8 cellular contexts compared by ENCODE assay signal in genomic region chr17:45021607-45022287, GRCh38. TPM values are rescaled to one million over a fixed set of nuclear protein-coding genes. Genes with fewer than 3 reads are reported as not detected.
DNase-seq lines count a peak whose midpoint lies in the region; TF ChIP-seq lines count a peak whose summit lies in the region.

No MANE protein-coding gene starts in this region.

- no peaks in the 10 kb centered on the region for H3K27me3 ChIP-seq in adrenal gland
- peaks cover 9% of the 10 kb centered on the region for H3K27me3 ChIP-seq in left ventricle myocardium inferior (ENCODE audit: low read depth)
- H3K27me3 ChIP-seq in rectal smooth muscle tissue (ENCODE audit: control insufficient read depth, insufficient read depth, low read length) = peaks cover 6% of the 10 kb centered on the region
- H3K27me3 ChIP-seq in uterus = no peaks in the 10 kb centered on the region

- H3K4me3 ChIP-seq in adrenal gland (peak overlapping the region in 1 of 4 donors; percentile 54), left ventricle myocardium inferior (peak overlapping the region; percentile 65), rectal smooth muscle tissue (ENCODE audit: low read length) (peak overlapping the region; percentile 67), uterus (peak overlapping the region; percentile 44 to 46)

- in situ Hi-C loops in GM13976 (cut with MboI; ENCODE audit: low sequenced_read_pairs, unreplicated experiment) = loop anchor here (10.0 kb wide), 1 partner anchor 97 kb away; no protein-coding TSS in a partner anchor

- WGBS in adrenal gland, 4 donors = 0 to 2% (median 2%) methylated on average over 1 to 57 of the region's 57 CpGs

- H3K4me1 ChIP-seq in adrenal gland (replicated peaks in 1 of 2) = peaks cover 20 to 39% of the 10 kb centered on the region in 2 donors
- H3K4me1 ChIP-seq in left ventricle myocardium inferior = peaks cover 48% of the 10 kb centered on the region
- peaks cover 15% of the 10 kb centered on the region for H3K4me1 ChIP-seq in rectal smooth muscle tissue (ENCODE audit: control insufficient read depth, insufficient read depth, low read length)
- peaks cover 0 to 24% of the 10 kb centered on the region in 2 donors for H3K4me1 ChIP-seq in uterus

- TF ChIP-seq CTCF in GM13976 (IDR thresholded peaks at IDR 0.05; ENCODE audit: borderline replicate concordance, control extremely low read depth, extremely low read depth, insufficient read depth, missing control alignments) = peak; percentile 91
- peak; percentile 25 to 98 (median 73) for TF ChIP-seq CTCF in adrenal gland (IDR thresholded peaks at IDR 0.05)
- TF ChIP-seq CTCF in left ventricle myocardium inferior (IDR thresholded peaks at IDR 0.05; ENCODE audit: borderline replicate concordance) = peak; percentile 98
- TF ChIP-seq CTCF in uterus (IDR thresholded peaks at IDR 0.05) = peak; percentile 81 to 98 (median 94)

- H3K9ac ChIP-seq in rectal smooth muscle tissue (ENCODE audit: low read length) = peak overlapping the region; percentile 63

- TF ChIP-seq POLR2A in adrenal gland (IDR thresholded peaks at IDR 0.05) = peak in 1 of 2 donors; percentile 38
- TF ChIP-seq POLR2A in uterus (IDR thresholded peaks at IDR 0.05) = peak in 1 of 2 donors; percentile 37

- intact Hi-C loops in adrenal gland (cut with DNase I) (loop anchor here (2.0 to 5.0 kb wide), 2 partner anchors 99 to 101 kb away; no protein-coding TSS in a partner anchor), left ventricle myocardium inferior (cut with micrococcal nuclease) (loop anchor here (1.0 kb wide), 1 partner anchor 101 kb away; no protein-coding TSS in a partner anchor), uterus (cut with DNase I; ENCODE audit: low total_unique reads) (loop anchor here (5.0 kb wide), 1 partner anchor 99 kb away; no protein-coding TSS in a partner anchor)

- H3K9me3 ChIP-seq in adrenal gland (replicated peaks in 1 of 3) (no peaks in the 10 kb centered on the region), left ventricle myocardium inferior (replicated peaks) (no peaks in the 10 kb centered on the region), uterus (no peaks in the 10 kb centered on the region)

- no peaks in the 10 kb centered on the region for H3K36me3 ChIP-seq in adrenal gland (replicated peaks in 1 of 2)
- H3K36me3 ChIP-seq in left ventricle myocardium inferior = peaks cover 5% of the 10 kb centered on the region
- peaks cover 11% of the 10 kb centered on the region for H3K36me3 ChIP-seq in rectal smooth muscle tissue (ENCODE audit: control insufficient read depth, insufficient read depth, low read length)
- no peaks in the 10 kb centered on the region for H3K36me3 ChIP-seq in uterus

- DNase-seq in GM13976 (ENCODE audit: low spot score) (peak; percentile 93), Kasumi-1 (lab: John Stamatoyannopoulos, UW) (peak; percentile 50 to 55), T-helper 1 cell (peak; percentile 32 to 66 (median 55)), adrenal gland (peak; percentile 66 to 73 (median 70)), left ventricle myocardium inferior (peak; percentile 67), uterus (peak; percentile 52 to 69), H4 (ENCODE audit: low spot score) (no peak)

- H3K27ac ChIP-seq in adrenal gland (peak overlapping the region in 4 of 5 donors; percentile 57 to 82 (median 75)), left ventricle myocardium inferior (replicated peaks) (peak overlapping the region; percentile 82), rectal smooth muscle tissue (ENCODE audit: low read depth, low read length) (peak overlapping the region; percentile 85), uterus (peak overlapping the region; percentile 80 to 86)

RNA-seq across cellular contexts. Expression of gene DCAKD, which starts 29.7 kb away (rescaled TPM):
- total RNA-seq in adrenal gland (100 to 1,000 TPM in 2 of 8 donors, 10 to 100 TPM in 6; 53.1 to 115 (median 74.6) TPM), left ventricle myocardium inferior (25.9 TPM), uterus (10 to 100 TPM; 26.8 to 57.1 (median 37.7) TPM)
- 10 to 100 TPM; 34.9 to 40.6 (median 35.2) TPM for polyA plus RNA-seq in adrenal gland
- total RNA-seq in H4 (2014; rRNA removed; shearing (Covaris generic)) = 29.3 and 39.8 TPM in 2 replicates

RNA-seq across cellular contexts. Expression of gene NMT1, which starts 39.4 kb away (rescaled TPM):
- total RNA-seq in adrenal gland = 100 to 1,000 TPM in 6 of 8 donors, 10 to 100 TPM in 2; 85.9 to 174 (median 136) TPM
- polyA plus RNA-seq in adrenal gland = 100 to 1,000 TPM; 119 to 170 (median 163) TPM
- total RNA-seq in left ventricle myocardium inferior = 86.0 TPM
- 100 to 1,000 TPM in 1 of 4 donors, 10 to 100 TPM in 3; 25.6 to 115 (median 72.3) TPM for total RNA-seq in uterus
- total RNA-seq in H4 (2014; rRNA removed; shearing (Covaris generic)) = 119 and 163 TPM in 2 replicates

RNA-seq across cellular contexts. Expression of gene C1QL1, which starts 53.6 kb away (rescaled TPM):
- total RNA-seq in adrenal gland = 1 to 10 TPM in 2 of 8 donors, under 1 TPM in 2, not detected in 4; 0.55 to 1.5 (median 0.94) TPM
- polyA plus RNA-seq in adrenal gland = 1 to 10 TPM in 1 of 3 donors, under 1 TPM in 2; 0.27 to 3.3 (median 0.88) TPM
- total RNA-seq in left ventricle myocardium inferior = 0.74 TPM
- total RNA-seq in uterus = 10 to 100 TPM in 1 of 4 donors, 1 to 10 TPM in 1, under 1 TPM in 1, not detected in 1; 0.51 to 20.3 (median 3.3) TPM
- total RNA-seq in H4 (2014; rRNA removed; shearing (Covaris generic)) = 5.3 and 7.1 TPM in 2 replicates
